ENCODE assay signal across 8 cellular contexts in the genomic region with DNA sequence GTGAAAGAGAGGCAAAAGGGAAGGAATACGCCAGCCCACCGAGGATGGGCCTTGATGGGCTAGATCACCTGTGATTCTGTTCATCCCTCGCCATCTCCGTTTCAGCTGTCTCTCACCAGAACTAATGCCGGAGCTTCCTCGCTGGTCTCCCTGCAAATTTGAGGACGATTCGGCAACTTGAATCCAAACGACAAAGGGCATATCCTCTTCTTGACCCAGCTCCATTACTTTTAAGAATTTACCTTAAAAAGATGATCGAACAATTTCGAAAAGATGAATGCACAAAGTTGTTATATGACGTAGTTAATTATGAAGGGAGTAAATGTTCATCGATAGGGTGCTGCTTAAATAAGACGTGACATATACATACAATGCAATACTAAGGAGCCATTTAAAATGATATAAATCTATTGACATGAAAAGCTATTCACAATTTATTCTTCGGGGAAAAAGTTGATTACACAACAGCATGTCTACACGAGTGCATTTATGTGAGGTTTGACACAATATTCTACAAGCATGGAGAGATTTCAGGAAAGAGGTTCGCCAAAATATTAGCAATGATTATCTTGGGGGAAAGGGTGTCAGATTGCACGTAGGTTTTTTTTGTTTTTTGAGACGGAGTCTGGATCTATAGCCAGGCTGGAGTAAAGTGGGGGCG. TPM values are rescaled to one million over a fixed set of nuclear protein-coding genes. Genes with fewer than 3 reads are reported as not detected.
DNase-seq lines count a peak whose midpoint lies in the region; ATAC-seq, FAIRE-seq and TF ChIP-seq lines count a peak whose summit lies in the region.

No MANE protein-coding gene starts in this region.

- peak overlapping the region; percentile 96 for H3K4me3 ChIP-seq in HL-60 (replicated peaks; ENCODE audit: insufficient read depth, low read length)
- H3K4me3 ChIP-seq in bronchial epithelial cell (ENCODE audit: low read depth, low read length) = peak overlapping the region; percentile 92
- H3K4me3 ChIP-seq in naive thymus-derived CD4-positive, alpha-beta T cell (ENCODE audit: low read length) = peak overlapping the region; percentile 71

- peaks cover 19 to 44% (median 43%) of the 10 kb centered on the region in 7 donors for H3K4me1 Mint-ChIP-seq in naive thymus-derived CD4-positive, alpha-beta T cell

- peaks cover 12 to 13% of the 10 kb centered on the region in 2 donors for H3K4me1 ChIP-seq in naive thymus-derived CD4-positive, alpha-beta T cell (ENCODE audit: control insufficient read depth in 2 of 2, insufficient read depth in 2 of 2, low read length in 2 of 2)

- H3K27ac ChIP-seq in HL-60 (replicated peaks) = peak overlapping the region; percentile 68
- peak overlapping the region; percentile 87 for H3K27ac ChIP-seq in naive thymus-derived CD4-positive, alpha-beta T cell (ENCODE audit: low read depth, low read length)

- H3K4me3 Mint-ChIP-seq in naive thymus-derived CD4-positive, alpha-beta T cell = peak overlapping the region; percentile 90 to 97 (median 95)

- H3K27me3 Mint-ChIP-seq in naive thymus-derived CD4-positive, alpha-beta T cell = peaks cover 0 to 2% (median 0%) of the 10 kb centered on the region in 5 donors

- CTCF ChIA-PET in naive thymus-derived CD4-positive, alpha-beta T cell (lab: Charles Lee) = interaction anchor here (0.6 to 0.7 kb wide), 2 partner anchors 62 to 80 kb away, joined by 3 to 5 read pairs; no protein-coding TSS in a partner anchor

- intact Hi-C loops in naive thymus-derived CD4-positive, alpha-beta T cell (cut with micrococcal nuclease) = loop anchor here (1.0 to 10.0 kb wide), 17 partner anchors 48 to 1671 kb away; a partner anchor contains a TSS

- no peak for ATAC-seq in naive thymus-derived CD4-positive, alpha-beta T cell

- H3K9me3 ChIP-seq in naive thymus-derived CD4-positive, alpha-beta T cell (ENCODE audit: control insufficient read depth in 2 of 3, low read length in 3 of 3) = no peaks in the 10 kb centered on the region

- TF ChIP-seq CTCF in HL-60 (IDR thresholded peaks at IDR 0.05; ENCODE audit: insufficient read depth, low read length) (no peak), bronchial epithelial cell (IDR thresholded peaks at IDR 0.05; ENCODE audit: insufficient read depth, low read length, severe bottlenecking) (no peak)

- H3K27me3 ChIP-seq in HL-60 (ENCODE audit: insufficient read depth, poor library complexity, severe bottlenecking) = no peaks in the 10 kb centered on the region
- no peaks in the 10 kb centered on the region for H3K27me3 ChIP-seq in bronchial epithelial cell (ENCODE audit: control insufficient read depth, insufficient read depth, low read length)
- no peaks in the 10 kb centered on the region for H3K27me3 ChIP-seq in naive thymus-derived CD4-positive, alpha-beta T cell (ENCODE audit: control insufficient read depth in 2 of 2, insufficient read depth in 2 of 2, low read length in 2 of 2)

- no peak for FAIRE-seq in bronchial epithelial cell (lab: Jason Lieb, UNC)

- peak overlapping the region; percentile 91 to 97 (median 95) for H3K27ac Mint-ChIP-seq in naive thymus-derived CD4-positive, alpha-beta T cell

- H3K36me3 ChIP-seq in bronchial epithelial cell (ENCODE audit: control insufficient read depth, insufficient read depth, low read length) = no peaks in the 10 kb centered on the region
- peaks cover 0 to 8% (median 0%) of the 10 kb centered on the region in 3 experiments for H3K36me3 ChIP-seq in naive thymus-derived CD4-positive, alpha-beta T cell (ENCODE audit: control insufficient read depth in 2 of 3, insufficient read depth in 3 of 3, low read length in 3 of 3)

- H3K9me3 Mint-ChIP-seq in naive thymus-derived CD4-positive, alpha-beta T cell = no peaks in the 10 kb centered on the region

- peaks cover 0 to 10% (median 0%) of the 10 kb centered on the region in 5 donors for H3K36me3 Mint-ChIP-seq in naive thymus-derived CD4-positive, alpha-beta T cell

- peak; percentile 78 for DNase-seq in NCI-H1092 treated with DMSO at 0.1 percent for 48 hours (lab: John Stamatoyannopoulos, UW)
- DNase-seq in NCI-H1092 (lab: John Stamatoyannopoulos, UW) = no peak
- DNase-seq in HL-60 (ENCODE audit: low read depth in 1 of 2, low spot score in 1 of 2) = no peak
- no peak for DNase-seq in bronchial epithelial cell (ENCODE audit: low read depth)
- DNase-seq in naive thymus-derived CD4-positive, alpha-beta T cell = no peak
- no peak for DNase-seq in cerebellum (ENCODE audit: low spot score)
- DNase-seq in NCI-H1694 (lab: John Stamatoyannopoulos, UW) = no peak
- DNase-seq in dermis blood vessel endothelial cell = no peak

- POLR2A ChIA-PET in naive thymus-derived CD4-positive, alpha-beta T cell (lab: Charles Lee) = interaction anchor here (0.5 to 1.7 kb wide), 12 partner anchors 9 to 894 kb away, joined by 3 to 9 read pairs (median 4); a partner anchor contains a TSS

RNA-seq across cellular contexts. Expression of a gene that starts 0.9 kb away (rescaled TPM):
- total RNA-seq in bronchial epithelial cell = 4.7 and 5.8 TPM in 2 replicates
- total RNA-seq in naive thymus-derived CD4-positive, alpha-beta T cell = 10 to 100 TPM; 18.4 to 33.0 (median 25.2) TPM
- polyA plus RNA-seq in naive thymus-derived CD4-positive, alpha-beta T cell = 1 to 10 TPM; 3.3 to 3.7 TPM
- 71.0 TPM for total RNA-seq in cerebellum
- total RNA-seq in dermis blood vessel endothelial cell = 12.1 and 20.2 TPM in 2 replicates

RNA-seq across cellular contexts. Expression of a gene that starts 47.5 kb away (rescaled TPM):
- total RNA-seq in bronchial epithelial cell (0.13 TPM in 1 of 2 replicates, not detected in the other), cerebellum (7.4 TPM), dermis blood vessel endothelial cell (0.33 and 0.34 TPM in 2 replicates)
- 10 to 100 TPM in 4 of 5 experiments, 1 to 10 TPM in 1; 3.2 to 92.9 (median 67.7) TPM for total RNA-seq in naive thymus-derived CD4-positive, alpha-beta T cell
- 100 to 1,000 TPM; 157 to 172 TPM for polyA plus RNA-seq in naive thymus-derived CD4-positive, alpha-beta T cell
